Comparison of ENCODE assay signal across 11 cellular contexts in genomic region chr17:68461122-68461539, GRCh38. TPM values are rescaled to one million over a fixed set of nuclear protein-coding genes. Genes with fewer than 3 reads are reported as not detected.
A peak's percentile ranks its signal among the peaks of the same experiment; 100 is the strongest.
DNase-seq lines count a peak whose midpoint lies in the region; ATAC-seq and TF ChIP-seq lines count a peak whose summit lies in the region.
"Had no signal": no experiment of that assay in that cellular context is flagged by ENCODE, and none has a peak within 500 bp of the region (broad histone marks: within the 10 kb centered on the region; RNA-seq: fewer than 3 reads in every experiment).

No MANE protein-coding gene starts in this region.

- no peak for TF ChIP-seq CTCF in coronary artery (IDR thresholded peaks at IDR 0.05)

- peaks cover 61% of the 10 kb centered on the region for H3K4me1 Mint-ChIP-seq in activated T-cell treated with anti-CD3 and anti-CD28 coated beads, Interleukin-2, amount 50 U/mL, for 24 hours (ENCODE audit: low read depth)
- H3K4me1 Mint-ChIP-seq in activated T-helper 1 cell treated with anti-CD3 and anti-CD28 coated beads, Interleukin-12 subunit alpha, Interleukin-12 subunit beta, Interleukin-2, Interleukin-4 antibody, amounts not matched to agents 30 ng/mL and 10 ng/mL and 1 ng/mL, durations not matched to agents 14 hours and 24 hours and 36 hours (ENCODE audit: low read depth), result peaks cover 68% of the 10 kb centered on the region
- H3K4me1 Mint-ChIP-seq in natural killer cell treated with Interleukin-12 subunit alpha and Interleukin-12 subunit beta and Interleukin-15 and Interleukin-18, amount 100 ng/mL, for 72 hours (ENCODE audit: low read depth in 2 of 2), result peaks cover 62 to 63% of the 10 kb centered on the region in 2 donors

- H3K27ac ChIP-seq in coronary artery, result no peak overlapping the region
- H3K27ac ChIP-seq: SJCRH30 had no signal

- H3K4me3 Mint-ChIP-seq in activated T-cell treated with anti-CD3 and anti-CD28 coated beads, Interleukin-2, amount 50 U/mL, for 24 hours, result peak overlapping the region; percentile 43
- peak overlapping the region; percentile 44 for H3K4me3 Mint-ChIP-seq in activated T-helper 1 cell treated with anti-CD3 and anti-CD28 coated beads, Interleukin-12 subunit alpha, Interleukin-12 subunit beta, Interleukin-2, Interleukin-4 antibody, amounts not matched to agents 30 ng/mL and 10 ng/mL and 1 ng/mL, durations not matched to agents 14 hours and 24 hours and 36 hours
- H3K4me3 Mint-ChIP-seq in natural killer cell treated with Interleukin-12 subunit alpha and Interleukin-12 subunit beta and Interleukin-15 and Interleukin-18, amount 100 ng/mL, for 72 hours, result peak overlapping the region; percentile 79

- intact Hi-C loops in activated T-helper 1 cell treated with anti-CD3 and anti-CD28 coated beads, Interleukin-12 subunit alpha, Interleukin-12 subunit beta, Interleukin-2, Interleukin-4 antibody, amounts not matched to agents 30 ng/mL and 10 ng/mL and 1 ng/mL, durations not matched to agents 14 hours and 24 hours and 36 hours (cut with micrococcal nuclease), result loop anchor here (2.0 to 5.0 kb wide), 4 partner anchors 114 to 744 kb away; partner anchors contain the start of genes BPTF and NOL11

- peaks cover 2% of the 10 kb centered on the region for H3K27me3 Mint-ChIP-seq in activated T-cell treated with anti-CD3 and anti-CD28 coated beads, Interleukin-2, amount 50 U/mL, for 24 hours
- H3K27me3 Mint-ChIP-seq in activated T-helper 1 cell treated with anti-CD3 and anti-CD28 coated beads, Interleukin-12 subunit alpha, Interleukin-12 subunit beta, Interleukin-2, Interleukin-4 antibody, amounts not matched to agents 30 ng/mL and 10 ng/mL and 1 ng/mL, durations not matched to agents 14 hours and 24 hours and 36 hours (ENCODE audit: insufficient read depth), result no peaks in the 10 kb centered on the region
- H3K27me3 Mint-ChIP-seq in natural killer cell treated with Interleukin-12 subunit alpha and Interleukin-12 subunit beta and Interleukin-15 and Interleukin-18, amount 100 ng/mL, for 72 hours, result no peaks in the 10 kb centered on the region

- DNase-seq in activated T-cell treated with anti-CD3 and anti-CD28 coated beads, Interleukin-2, amount 50 U/mL, for 24 hours, result no peak
- DNase-seq in activated T-cell treated with anti-CD3 and anti-CD28 coated beads, Interleukin-2, amount 50 U/mL, for 48 hours, result no peak
- DNase-seq in LoVo (ENCODE audit: low spot score), result peak; percentile 8
- DNase-seq in activated T-helper 1 cell treated with anti-CD3 and anti-CD28 coated beads, Interleukin-12 subunit alpha, Interleukin-12 subunit beta, Interleukin-2, Interleukin-4 antibody, amounts not matched to agents 30 ng/mL and 10 ng/mL and 1 ng/mL, durations not matched to agents 14 hours and 24 hours and 36 hours (ENCODE audit: low spot score), result no peak
- DNase-seq in natural killer cell treated with Interleukin-12 subunit alpha and Interleukin-12 subunit beta and Interleukin-15 and Interleukin-18, amount 100 ng/mL, for 72 hours (ENCODE audit: low spot score), result no peak
- DNase-seq in coronary artery (ENCODE audit: low spot score), result no peak
- DNase-seq: NCI-H2029 treated with DMSO at 0.1 percent for 48 hours had no signal

- H3K9me3 Mint-ChIP-seq in activated T-cell treated with anti-CD3 and anti-CD28 coated beads, Interleukin-2, amount 50 U/mL, for 24 hours, result no peaks in the 10 kb centered on the region
- H3K9me3 Mint-ChIP-seq in activated T-helper 1 cell treated with anti-CD3 and anti-CD28 coated beads, Interleukin-12 subunit alpha, Interleukin-12 subunit beta, Interleukin-2, Interleukin-4 antibody, amounts not matched to agents 30 ng/mL and 10 ng/mL and 1 ng/mL, durations not matched to agents 14 hours and 24 hours and 36 hours, result no peaks in the 10 kb centered on the region
- no peaks in the 10 kb centered on the region for H3K9me3 Mint-ChIP-seq in natural killer cell treated with Interleukin-12 subunit alpha and Interleukin-12 subunit beta and Interleukin-15 and Interleukin-18, amount 100 ng/mL, for 72 hours

- no peak overlapping the region for H3K4me3 ChIP-seq in coronary artery
- H3K4me3 ChIP-seq: SJCRH30, transverse colon had no signal

- peak overlapping the region; percentile 90 for H3K27ac Mint-ChIP-seq in activated T-cell treated with anti-CD3 and anti-CD28 coated beads, Interleukin-2, amount 50 U/mL, for 24 hours
- peak overlapping the region; percentile 90 for H3K27ac Mint-ChIP-seq in activated T-helper 1 cell treated with anti-CD3 and anti-CD28 coated beads, Interleukin-12 subunit alpha, Interleukin-12 subunit beta, Interleukin-2, Interleukin-4 antibody, amounts not matched to agents 30 ng/mL and 10 ng/mL and 1 ng/mL, durations not matched to agents 14 hours and 24 hours and 36 hours
- H3K27ac Mint-ChIP-seq in natural killer cell treated with Interleukin-12 subunit alpha and Interleukin-12 subunit beta and Interleukin-15 and Interleukin-18, amount 100 ng/mL, for 72 hours, result peak overlapping the region; percentile 83 to 96

- no peak for ATAC-seq in natural killer cell treated with Interleukin-12 subunit alpha and Interleukin-12 subunit beta and Interleukin-15 and Interleukin-18, amount 100 ng/mL, for 72 hours
- ATAC-seq in HG02763 (IDR thresholded peaks at IDR 0.05; ENCODE audit: unreplicated experiment), result no peak
- no peak for ATAC-seq in GM18858 (IDR thresholded peaks at IDR 0.05; ENCODE audit: unreplicated experiment)

- no peaks in the 10 kb centered on the region for H3K36me3 Mint-ChIP-seq in activated T-cell treated with anti-CD3 and anti-CD28 coated beads, Interleukin-2, amount 50 U/mL, for 24 hours (ENCODE audit: low read depth)
- H3K36me3 Mint-ChIP-seq in activated T-helper 1 cell treated with anti-CD3 and anti-CD28 coated beads, Interleukin-12 subunit alpha, Interleukin-12 subunit beta, Interleukin-2, Interleukin-4 antibody, amounts not matched to agents 30 ng/mL and 10 ng/mL and 1 ng/mL, durations not matched to agents 14 hours and 24 hours and 36 hours (ENCODE audit: low read depth), result no peaks in the 10 kb centered on the region
- no peaks in the 10 kb centered on the region for H3K36me3 Mint-ChIP-seq in natural killer cell treated with Interleukin-12 subunit alpha and Interleukin-12 subunit beta and Interleukin-15 and Interleukin-18, amount 100 ng/mL, for 72 hours

RNA-seq across cellular contexts. Expression of gene WIPI1, which starts 3.8 kb away (rescaled TPM):
- 11.5 and 13.1 TPM in 2 replicates for total RNA-seq in activated T-helper 1 cell treated with anti-CD3 and anti-CD28 coated beads, Interleukin-12 subunit alpha, Interleukin-12 subunit beta, Interleukin-2, Interleukin-4 antibody, amounts not matched to agents 30 ng/mL and 10 ng/mL and 1 ng/mL, durations not matched to agents 14 hours and 24 hours and 36 hours
- total RNA-seq in natural killer cell treated with Interleukin-12 subunit alpha and Interleukin-12 subunit beta and Interleukin-15 and Interleukin-18, amount 100 ng/mL, for 72 hours, result 10 to 100 TPM; 26.5 to 39.1 TPM

RNA-seq across cellular contexts. Expression of gene PRKAR1A, which starts 51.1 kb away (rescaled TPM):
- 209 and 214 TPM in 2 replicates for total RNA-seq in activated T-helper 1 cell treated with anti-CD3 and anti-CD28 coated beads, Interleukin-12 subunit alpha, Interleukin-12 subunit beta, Interleukin-2, Interleukin-4 antibody, amounts not matched to agents 30 ng/mL and 10 ng/mL and 1 ng/mL, durations not matched to agents 14 hours and 24 hours and 36 hours
- total RNA-seq in natural killer cell treated with Interleukin-12 subunit alpha and Interleukin-12 subunit beta and Interleukin-15 and Interleukin-18, amount 100 ng/mL, for 72 hours, result 100 to 1,000 TPM; 154 to 230 TPM
